In the genomic region with DNA sequence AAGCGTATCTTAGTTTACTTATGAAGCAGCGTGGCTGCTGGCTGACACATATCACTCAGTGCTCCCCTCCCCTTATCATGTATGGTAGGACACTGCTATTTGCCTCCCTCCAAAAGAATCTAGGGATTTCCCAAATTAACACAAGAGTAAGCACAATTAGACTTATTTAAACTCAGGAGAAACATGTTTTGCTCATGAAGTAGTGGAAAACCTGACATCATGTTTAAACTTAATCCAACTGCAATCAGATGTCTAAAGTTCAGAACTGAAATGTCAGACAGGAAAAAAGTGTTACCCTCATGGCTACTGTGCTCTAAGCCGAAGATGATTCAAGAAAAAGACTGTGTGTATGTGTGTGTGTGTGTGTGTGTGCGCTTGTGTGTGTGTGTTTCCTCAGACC, we compare ENCODE assay signal across 23 cellular contexts.
DNase-seq lines count a peak whose midpoint lies in the region; ATAC-seq and TF ChIP-seq lines count a peak whose summit lies in the region.
"Had no signal": no experiment of that assay in that cellular context is flagged by ENCODE, and none has a peak within 500 bp of the region (broad histone marks: within the 10 kb centered on the region; RNA-seq: fewer than 3 reads in every experiment).

No MANE protein-coding gene starts in this region.

- TF ChIP-seq CTCF in epithelial cell of proximal tubule (conservative IDR thresholded peaks at IDR 0.05; ENCODE audit: low read depth, low read length) (no peak), kidney epithelial cell (IDR thresholded peaks at IDR 0.05; ENCODE audit: insufficient read depth, low read length, poor library complexity, severe bottlenecking) (no peak), smooth muscle cell (IDR thresholded peaks at IDR 0.05; ENCODE audit: borderline replicate concordance, insufficient read depth, poor library complexity, severe bottlenecking) (no peak)

- H3K27ac ChIP-seq in SJSA1 (peak overlapping the region; percentile 26; the same call in 1 of the 2 replicates), smooth muscle cell (ENCODE audit: low read depth) (peak overlapping the region; percentile 53)
- H3K27ac ChIP-seq: cardiac muscle cell, lower lobe of right lung, suprapubic skin had no signal

- H3K27me3 ChIP-seq in SJSA1 (replicated peaks) (no peaks in the 10 kb centered on the region), kidney epithelial cell (ENCODE audit: control insufficient read depth, insufficient read depth, low read length) (no peaks in the 10 kb centered on the region), smooth muscle cell (ENCODE audit: low read depth) (no peaks in the 10 kb centered on the region)
- H3K27me3 ChIP-seq: cardiac muscle cell, suprapubic skin had no signal

- no peak overlapping the region for H3K4me2 ChIP-seq in smooth muscle cell

- H3K9ac ChIP-seq in smooth muscle cell (ENCODE audit: low read depth): no peak overlapping the region

- H3F3A ChIP-seq in smooth muscle cell (ENCODE audit: low read depth): no peaks in the 10 kb centered on the region

- H2AFZ ChIP-seq in smooth muscle cell (ENCODE audit: low read depth): peak overlapping the region; percentile 19

- H4K20me1 ChIP-seq in smooth muscle cell (ENCODE audit: low read depth): no peaks in the 10 kb centered on the region

- DNase-seq in SJSA1 (ENCODE audit: low read depth in 1 of 2, low spot score in 2 of 2) (peak in 1 of 2 experiments; percentile 27), epithelial cell of proximal tubule (ENCODE audit: low read depth) (peak; percentile 93), kidney epithelial cell (ENCODE audit: low read depth) (peak; percentile 42), smooth muscle cell (lab: John Stamatoyannopoulos, UW; ENCODE audit: unreplicated experiment) (no peak), LoVo (ENCODE audit: low spot score) (no peak), AG08396 (ENCODE audit: low spot score) (no peak)
- DNase-seq in activated effector memory CD4-positive, alpha-beta T cell treated with anti-CD3 and anti-CD28 coated beads, Interleukin-2, amount 50 U/mL, for 16 hours: no peak
- DNase-seq: activated CD8-positive, alpha-beta memory T cell treated with anti-CD3 and anti-CD28 coated beads for 24 hours; activated naive CD8-positive, alpha-beta T cell treated with anti-CD3 and anti-CD28 coated beads, Interleukin-2, amount 10 ng/mL, durations not matched to agents 7 days and 5 days; Calu3; effector CD8-positive, alpha-beta T cell; foreskin fibroblast; GDM1; lower lobe of right lung; naive thymus-derived CD4-positive, alpha-beta T cell; NCI-H1105; NCI-H774; PC-3; stimulated activated CD8-positive, alpha-beta memory T cell treated with anti-CD3 and anti-CD28 coated beads, Interleukin-4, amount 100 ng/mL, for 48 hours had no signal

- H3K4me1 ChIP-seq in SJSA1 (replicated peaks) (peaks cover 26% of the 10 kb centered on the region), smooth muscle cell (ENCODE audit: low read depth) (no peaks in the 10 kb centered on the region)
- H3K4me1 ChIP-seq: lower lobe of right lung had no signal

- H3K79me2 ChIP-seq in smooth muscle cell (ENCODE audit: low read depth): no peaks in the 10 kb centered on the region

- H3K36me3 ChIP-seq in SJSA1 (no peaks in the 10 kb centered on the region), kidney epithelial cell (ENCODE audit: control insufficient read depth, insufficient read depth, low read length) (no peaks in the 10 kb centered on the region), smooth muscle cell (ENCODE audit: low read depth) (no peaks in the 10 kb centered on the region)
- H3K36me3 ChIP-seq: cardiac muscle cell, lower lobe of right lung, suprapubic skin had no signal

- no peaks in the 10 kb centered on the region for H3K9me3 ChIP-seq in SJSA1 (replicated peaks)
- H3K9me3 ChIP-seq in smooth muscle cell (replicated peaks; ENCODE audit: low read depth): no peaks in the 10 kb centered on the region
- H3K9me3 ChIP-seq: lower lobe of right lung, suprapubic skin had no signal

- no peak for ATAC-seq in GM19452 (IDR thresholded peaks at IDR 0.05; ENCODE audit: unreplicated experiment)
- ATAC-seq: activated CD4-positive, CD25-positive, alpha-beta regulatory T cell treated with anti-CD3 and anti-CD28 coated beads, Interleukin-2, amount 50 U/mL, for 24 hours; naive thymus-derived CD4-positive, alpha-beta T cell; PC-3 had no signal

- H3K4me3 ChIP-seq in SJSA1: no peak overlapping the region
- H3K4me3 ChIP-seq in epithelial cell of proximal tubule (ENCODE audit: low read depth, low read length): no peak overlapping the region
- no peak overlapping the region for H3K4me3 ChIP-seq in kidney epithelial cell (ENCODE audit: low read depth, low read length)
- no peak overlapping the region for H3K4me3 ChIP-seq in smooth muscle cell
- H3K4me3 ChIP-seq: cardiac muscle cell, lower lobe of right lung, suprapubic skin had no signal

- WGBS in smooth muscle cell (ENCODE audit: low lambda C conversion rate): 41% methylated on average over 4 of the region's 4 CpGs

Comparison
In these comparisons a context has a peak if more than half of its experiments do, and no peak if none do; other contexts are left out.
1. DNase-seq: peak in epithelial cell of proximal tubule (single experiment) and kidney epithelial cell (single experiment); none in smooth muscle cell (single experiment), LoVo (single experiment), activated effector memory CD4-positive, alpha-beta T cell treated with anti-CD3 and anti-CD28 coated beads, Interleukin-2, amount 50 U/mL, for 16 hours (single experiment) and AG08396 (single experiment).